In genomic region chr11:6618117-6619020, GRCh38 we compare ENCODE assay signal across 8 cellular contexts. TPM values are rescaled to one million over a fixed set of nuclear protein-coding genes. Genes with fewer than 3 reads are reported as not detected.
DNase-seq lines count a peak whose midpoint lies in the region; ATAC-seq and TF ChIP-seq lines count a peak whose summit lies in the region.

No MANE protein-coding gene starts in this region.

- no peaks in the 10 kb centered on the region for H3K9me3 Mint-ChIP-seq in GM23338
- no peaks in the 10 kb centered on the region for H3K9me3 Mint-ChIP-seq in activated naive CD4-positive, alpha-beta T cell treated with anti-CD3 and anti-CD28 coated beads, Interleukin-2, amount 50 U/mL, for 72 hours

- no peak overlapping the region for H3K4me3 Mint-ChIP-seq in GM23338

- no peak for TF ChIP-seq CTCF in GM23338 (conservative IDR thresholded peaks at IDR 0.05; ENCODE audit: low read depth in 2 of 2)
- no peak for TF ChIP-seq CTCF in heart left ventricle (IDR thresholded peaks at IDR 0.05)
- no peak for TF ChIP-seq CTCF in psoas muscle (IDR thresholded peaks at IDR 0.05)

- H3K9me3 ChIP-seq in heart left ventricle: no peaks in the 10 kb centered on the region
- no peaks in the 10 kb centered on the region for H3K9me3 ChIP-seq in psoas muscle

- H3K27me3 ChIP-seq in GM23338 (ENCODE audit: insufficient read depth): no peaks in the 10 kb centered on the region
- no peaks in the 10 kb centered on the region for H3K27me3 ChIP-seq in heart left ventricle
- no peaks in the 10 kb centered on the region for H3K27me3 ChIP-seq in psoas muscle (ENCODE audit: insufficient read depth in 3 of 3, low read length in 2 of 3)

- whole genome bisulfite sequencing in heart left ventricle, 4 donors: 9 to 14% (median 11%) methylated on average over 15 of the region's 15 CpGs
- 19 to 24% (median 21%) methylated on average over 15 of the region's 15 CpGs for WGBS in psoas muscle, 3 donors

- H3K4me1 ChIP-seq in GM23338 (ENCODE audit: insufficient read depth) (peaks cover 11% of the 10 kb centered on the region), heart left ventricle (peaks cover 0 to 53% (median 20%) of the 10 kb centered on the region in 12 donors), psoas muscle (peaks cover 23% of the 10 kb centered on the region)

- no peak overlapping the region for H3K27ac Mint-ChIP-seq in GM23338
- H3K27ac Mint-ChIP-seq in activated naive CD4-positive, alpha-beta T cell treated with anti-CD3 and anti-CD28 coated beads, Interleukin-2, amount 50 U/mL, for 72 hours: no peak overlapping the region

- peaks cover 9% of the 10 kb centered on the region; the same call in 1 of the 2 replicates for H3K79me2 ChIP-seq in GM23338 (replicated peaks; ENCODE audit: insufficient read depth)

- H3K36me3 Mint-ChIP-seq in GM23338 (ENCODE audit: low read depth): 0 out of 3 replicates have a peak, but pooled peaks cover 3% of the 10 kb centered on the region
- peaks cover 0 to 11% of the 10 kb centered on the region in 2 donors for H3K36me3 Mint-ChIP-seq in activated naive CD4-positive, alpha-beta T cell treated with anti-CD3 and anti-CD28 coated beads, Interleukin-2, amount 50 U/mL, for 72 hours

- DNase-seq in AG08395 (ENCODE audit: low spot score) (peak; percentile 76), GM23338 (ENCODE audit: low spot score) (no peak), RPMI7951 (ENCODE audit: low read depth) (peak; percentile 75), heart left ventricle (peak in 2 of 5 donors; percentile 51 to 70), psoas muscle (peak in 1 of 2 donors; percentile 51), cortex of kidney (lab: John Stamatoyannopoulos, UW) (no peak)
- peak; percentile 45 to 72 for DNase-seq in activated naive CD4-positive, alpha-beta T cell treated with anti-CD3 and anti-CD28 coated beads, Interleukin-2, amount 50 U/mL, for 72 hours (ENCODE audit: low spot score in 2 of 2)

- H3K27ac ChIP-seq in GM23338 (ENCODE audit: low read depth) (no peak overlapping the region), heart left ventricle (peak overlapping the region in 11 of 12 donors; percentile 62 to 94 (median 82)), psoas muscle (peak overlapping the region; percentile 89)

- H3K9me2 ChIP-seq in GM23338 (ENCODE audit: insufficient read depth): no peaks in the 10 kb centered on the region

- H2AFZ ChIP-seq in GM23338: peak overlapping the region; percentile 77

- H3K4me2 ChIP-seq in GM23338: peak overlapping the region; percentile 97

- H4K20me1 ChIP-seq in GM23338 (replicated peaks; ENCODE audit: insufficient read depth): no peaks in the 10 kb centered on the region

- no peaks in the 10 kb centered on the region for H3K4me1 Mint-ChIP-seq in GM23338

- intact Hi-C loops in heart left ventricle (cut with DNase I): loop anchor here in 2 of 10 donors (2.0 to 5.0 kb wide), 2 partner anchors 20 to 64 kb away; partner anchors contain the start of gene MRPL17 (in 1 of the 2)
- intact Hi-C loops in psoas muscle (cut with DNase I): loop anchor here (2.0 to 10.0 kb wide), 4 partner anchors 64 to 384 kb away; partner anchors contain the start of genes MRPL17 (in 2 of the 2), CNGA4 (in 1 of the 2) and FHIP1B (in 1 of the 2)

- H3K27me3 Mint-ChIP-seq in GM23338 (ENCODE audit: insufficient read depth, low read depth, poor library complexity): peaks cover 5% of the 10 kb centered on the region

- H3K4me3 ChIP-seq in GM23338: peak overlapping the region; percentile 57
- peak overlapping the region; percentile 37 to 86 (median 68) for H3K4me3 ChIP-seq in heart left ventricle
- peak overlapping the region; percentile 80 for H3K4me3 ChIP-seq in psoas muscle

- H3F3A ChIP-seq in GM23338 (replicated peaks; ENCODE audit: low read depth): no peaks in the 10 kb centered on the region

- H3K36me3 ChIP-seq in GM23338 (ENCODE audit: insufficient read depth): no peaks in the 10 kb centered on the region; the same call in 1 of the 2 replicates
- peaks cover 0 to 37% (median 30%) of the 10 kb centered on the region in 9 donors for H3K36me3 ChIP-seq in heart left ventricle
- peaks cover 0 to 36% of the 10 kb centered on the region in 2 donors for H3K36me3 ChIP-seq in psoas muscle (ENCODE audit: insufficient read depth in 1 of 2, low read depth in 1 of 2)

- no peak for TF ChIP-seq POLR2A in heart left ventricle (IDR thresholded peaks at IDR 0.05)

- no peak for ATAC-seq in GM23338
- peak; percentile 55 to 57 for ATAC-seq in activated naive CD4-positive, alpha-beta T cell treated with anti-CD3 and anti-CD28 coated beads, Interleukin-2, amount 50 U/mL, for 72 hours
- peak in 3 of 4 donors; percentile 1 to 32 (median 6) for ATAC-seq in heart left ventricle
- ATAC-seq in psoas muscle: peak; percentile 6 to 13 (median 12)
- ATAC-seq in HG03095 (IDR thresholded peaks at IDR 0.05; ENCODE audit: unreplicated experiment): no peak

TF ChIP-seq in GM23338, 12 proteins besides CTCF, POLR2A, EP300 and RAD21 (continues in another document):
- TF ChIP-seq POLR2AphosphoS5 (IDR thresholded peaks at IDR 0.05; ENCODE audit: low read depth): no peak

RNA-seq across cellular contexts. Expression of gene TPP1, which starts 0.9 kb away (rescaled TPM):
- 49.7 and 73.5 TPM in 2 replicates for total RNA-seq in GM23338 (2014; rRNA removed; shearing (Covaris generic))
- polyA plus RNA-seq in GM23338 (2016; fragmentation: Nextera tagmentation; extraction: Ambion mirVana): 18.7 and 21.7 TPM in 2 replicates
- total RNA-seq in RPMI7951 (2014; rRNA removed; shearing (Covaris generic)): 20.3 and 22.6 TPM in 2 replicates
- 10 to 100 TPM; 54.7 to 67.4 TPM for total RNA-seq in activated naive CD4-positive, alpha-beta T cell treated with anti-CD3 and anti-CD28 coated beads, Interleukin-2, amount 50 U/mL, for 72 hours
- total RNA-seq in heart left ventricle: 100 to 1,000 TPM in 2 of 9 donors, 10 to 100 TPM in 7; 48.7 to 169 (median 81.2) TPM
- 10 to 100 TPM; 38.5 to 39.5 TPM for polyA plus RNA-seq in heart left ventricle
- total RNA-seq in psoas muscle: 10 to 100 TPM; 28.0 to 50.2 (median 35.8) TPM
- polyA plus RNA-seq in psoas muscle: 10 to 100 TPM; 11.8 to 30.0 (median 21.6) TPM

RNA-seq across cellular contexts. Expression of gene TAF10, which starts 6.4 kb away (rescaled TPM):
- total RNA-seq in GM23338 (2014; rRNA removed; shearing (Covaris generic)): 102 and 108 TPM in 2 replicates
- polyA plus RNA-seq in GM23338 (2016; fragmentation: Nextera tagmentation; extraction: Ambion mirVana): 253 and 277 TPM in 2 replicates
- total RNA-seq in RPMI7951 (2014; rRNA removed; shearing (Covaris generic)): 44.5 and 81.9 TPM in 2 replicates
- 100 to 1,000 TPM in 1 of 2 donors, 10 to 100 TPM in 1; 95.3 to 166 TPM for total RNA-seq in activated naive CD4-positive, alpha-beta T cell treated with anti-CD3 and anti-CD28 coated beads, Interleukin-2, amount 50 U/mL, for 72 hours
- total RNA-seq in heart left ventricle: 100 to 1,000 TPM in 4 of 9 donors, 10 to 100 TPM in 5; 42.3 to 153 (median 99.0) TPM
- 100 to 1,000 TPM in 1 of 2 donors, 10 to 100 TPM in 1; 50.8 to 155 TPM for polyA plus RNA-seq in heart left ventricle
- total RNA-seq in psoas muscle: 100 to 1,000 TPM in 2 of 4 donors, 10 to 100 TPM in 2; 70.4 to 119 (median 99.5) TPM
- polyA plus RNA-seq in psoas muscle: 10 to 100 TPM; 67.0 to 80.3 (median 67.1) TPM

RNA-seq across cellular contexts. Expression of gene ILK, which starts 14.8 kb away (rescaled TPM):
- total RNA-seq in GM23338 (2014; rRNA removed; shearing (Covaris generic)): 75.1 and 91.0 TPM in 2 replicates
- polyA plus RNA-seq in GM23338 (2016; fragmentation: Nextera tagmentation; extraction: Ambion mirVana) (62.6 and 64.5 TPM in 2 replicates), heart left ventricle (100 to 1,000 TPM; 220 to 288 TPM), psoas muscle (100 to 1,000 TPM in 2 of 3 donors, 10 to 100 TPM in 1; 75.8 to 173 (median 104) TPM)
- 226 and 231 TPM in 2 replicates for total RNA-seq in RPMI7951 (2014; rRNA removed; shearing (Covaris generic))
- total RNA-seq in activated naive CD4-positive, alpha-beta T cell treated with anti-CD3 and anti-CD28 coated beads, Interleukin-2, amount 50 U/mL, for 72 hours: 10 to 100 TPM; 72.1 to 99.7 TPM
- total RNA-seq in heart left ventricle (100 to 1,000 TPM; 177 to 259 (median 222) TPM), psoas muscle (10 to 100 TPM; 68.3 to 96.6 (median 84.3) TPM)

RNA-seq across cellular contexts. Expression of gene RRP8, which starts 15.0 kb away (rescaled TPM):
- 7.4 and 9.8 TPM in 2 replicates for total RNA-seq in GM23338 (2014; rRNA removed; shearing (Covaris generic))
- 13.5 and 13.7 TPM in 2 replicates for polyA plus RNA-seq in GM23338 (2016; fragmentation: Nextera tagmentation; extraction: Ambion mirVana)
- total RNA-seq in RPMI7951 (2014; rRNA removed; shearing (Covaris generic)): 14.0 and 20.7 TPM in 2 replicates
- 10 to 100 TPM; 24.9 to 38.3 TPM for total RNA-seq in activated naive CD4-positive, alpha-beta T cell treated with anti-CD3 and anti-CD28 coated beads, Interleukin-2, amount 50 U/mL, for 72 hours
- total RNA-seq in heart left ventricle: 10 to 100 TPM; 11.2 to 23.5 (median 18.0) TPM
- 10 to 100 TPM; 16.6 to 17.4 TPM for polyA plus RNA-seq in heart left ventricle
- total RNA-seq in psoas muscle: 10 to 100 TPM; 11.6 to 18.6 (median 15.5) TPM
- polyA plus RNA-seq in psoas muscle: 10 to 100 TPM; 18.4 to 34.0 (median 26.1) TPM

RNA-seq across cellular contexts. Expression of gene DCHS1, which starts 37.2 kb away (rescaled TPM):
- 16.5 and 20.7 TPM in 2 replicates for total RNA-seq in GM23338 (2014; rRNA removed; shearing (Covaris generic))
- polyA plus RNA-seq in GM23338 (2016; fragmentation: Nextera tagmentation; extraction: Ambion mirVana) (1.9 and 2.3 TPM in 2 replicates), heart left ventricle (1 to 10 TPM; 3.6 to 6.6 TPM), psoas muscle (1 to 10 TPM in 2 of 3 donors, under 1 TPM in 1; 0.98 to 1.7 (median 1.1) TPM)
- 3.8 and 4.3 TPM in 2 replicates for total RNA-seq in RPMI7951 (2014; rRNA removed; shearing (Covaris generic))
- total RNA-seq in activated naive CD4-positive, alpha-beta T cell treated with anti-CD3 and anti-CD28 coated beads, Interleukin-2, amount 50 U/mL, for 72 hours: 1 to 10 TPM in 1 of 2 donors, under 1 TPM in 1; 0.82 to 2.1 TPM
- total RNA-seq in heart left ventricle (10 to 100 TPM in 6 of 9 donors, 1 to 10 TPM in 3; 5.5 to 19.6 (median 11.4) TPM), psoas muscle (1 to 10 TPM; 3.2 to 7.2 (median 5.4) TPM)

Comparison
In these comparisons a context has a peak if more than half of its experiments do, and no peak if none do; other contexts are left out.
1. DNase-seq: peak in AG08395 (single experiment), RPMI7951 (single experiment) and activated naive CD4-positive, alpha-beta T cell treated with anti-CD3 and anti-CD28 coated beads, Interleukin-2, amount 50 U/mL, for 72 hours (2 of 2); none in GM23338 (single experiment) and cortex of kidney (single experiment).
2. ATAC-seq: peak in activated naive CD4-positive, alpha-beta T cell treated with anti-CD3 and anti-CD28 coated beads, Interleukin-2, amount 50 U/mL, for 72 hours (2 of 2), heart left ventricle (3 of 4) and psoas muscle (4 of 4); none in GM23338 (single experiment) and HG03095 (single experiment).
3. Peak in every context shown above with its lines, with median percentiles within 50 percentile points of each other: H3K4me3 ChIP-seq.